Comparison of ENCODE assay signal across 21 cellular contexts in the genomic region with DNA sequence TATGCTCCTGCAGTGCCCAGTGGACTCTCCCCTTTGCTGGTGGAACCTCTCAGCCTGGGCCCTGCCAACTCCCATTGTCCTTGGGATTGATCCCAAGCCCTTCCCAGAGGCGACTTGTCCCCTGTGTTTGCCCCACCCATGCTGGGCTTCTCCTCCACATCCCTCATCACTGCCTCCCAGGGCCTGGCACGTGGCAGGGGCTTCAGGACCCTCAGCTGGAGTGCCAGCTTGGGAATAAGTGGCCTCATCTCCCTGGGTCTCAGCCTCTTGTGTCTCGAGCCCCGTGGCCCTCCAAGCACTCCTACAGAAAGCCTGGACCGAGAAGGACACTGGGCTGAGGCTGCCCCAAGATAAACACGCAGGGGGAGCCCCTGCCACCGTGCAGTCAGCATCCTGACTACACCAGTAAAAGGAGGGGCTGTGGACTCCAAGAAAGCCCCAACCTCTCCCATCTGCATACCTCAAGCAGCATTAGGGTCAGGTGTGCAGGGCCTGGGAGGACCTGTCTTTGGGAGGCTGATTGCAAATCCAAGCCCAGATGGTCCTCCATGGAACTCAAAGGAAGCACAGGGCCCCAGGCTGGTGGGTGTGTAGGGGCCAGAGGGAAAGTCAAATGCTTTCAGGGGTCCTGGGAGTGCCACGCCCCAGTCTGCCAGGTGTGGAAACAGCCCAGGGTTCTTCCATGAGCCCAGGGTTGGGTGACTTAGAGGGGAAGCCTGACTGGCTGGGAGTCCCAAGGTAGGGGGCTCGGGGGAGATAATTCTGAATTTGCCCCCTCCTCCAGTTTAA. TPM values are rescaled to one million over a fixed set of nuclear protein-coding genes. Genes with fewer than 3 reads are reported as not detected.
DNase-seq lines count a peak whose midpoint lies in the region; ATAC-seq and TF ChIP-seq lines count a peak whose summit lies in the region.
"Had no signal": no experiment of that assay in that cellular context is flagged by ENCODE, and none has a peak within 500 bp of the region (broad histone marks: within the 10 kb centered on the region; RNA-seq: fewer than 3 reads in every experiment).

No MANE protein-coding gene starts in this region.

- ATAC-seq in activated T-cell treated with anti-CD3 and anti-CD28 coated beads, Interleukin-2, amount 50 U/mL, for 72 hours (replicated peaks in 1 of 2): no peak
- ATAC-seq in sciatic nerve (no peak), GM18861 (IDR thresholded peaks at IDR 0.05; ENCODE audit: unreplicated experiment) (no peak)
- ATAC-seq: A549 had no signal

- H3K27ac ChIP-seq in Peyer's patch (no peak overlapping the region), colonic mucosa (no peak overlapping the region)
- H3K27ac ChIP-seq: A549, cardiac muscle cell, esophagus squamous epithelium, SK-N-MC had no signal

- H3K4me1 Mint-ChIP-seq in activated T-cell treated with anti-CD3 and anti-CD28 coated beads, Interleukin-2, amount 50 U/mL, for 72 hours (ENCODE audit: low read depth): no peaks in the 10 kb centered on the region

- peaks cover 0 to 4% (median 0%) of the 10 kb centered on the region in 4 donors for H3K9me3 ChIP-seq in Peyer's patch
- H3K9me3 ChIP-seq in colonic mucosa: no peaks in the 10 kb centered on the region
- H3K9me3 ChIP-seq: A549 had no signal

- H3K4me1 ChIP-seq in Peyer's patch (no peaks in the 10 kb centered on the region), colonic mucosa (no peaks in the 10 kb centered on the region)
- H3K4me1 ChIP-seq: A549, esophagus squamous epithelium had no signal

- peaks cover 0 to 7% of the 10 kb centered on the region in 2 donors for H3K9me3 Mint-ChIP-seq in activated T-cell treated with anti-CD3 and anti-CD28 coated beads, Interleukin-2, amount 50 U/mL, for 72 hours

- H3K27me3 ChIP-seq in Peyer's patch (no peaks in the 10 kb centered on the region), colonic mucosa (no peaks in the 10 kb centered on the region)

- no peaks in the 10 kb centered on the region for H3K36me3 ChIP-seq in Peyer's patch
- no peaks in the 10 kb centered on the region for H3K36me3 ChIP-seq in colonic mucosa
- H3K36me3 ChIP-seq: cardiac muscle cell, esophagus squamous epithelium had no signal

- intact Hi-C loops in colonic mucosa (cut with DNase I) (no loop called here), sciatic nerve (cut with DNase I) (no loop called here)

- H3K36me3 Mint-ChIP-seq in activated T-cell treated with anti-CD3 and anti-CD28 coated beads, Interleukin-2, amount 50 U/mL, for 72 hours (ENCODE audit: insufficient read depth in 2 of 2): peaks cover 0 to 3% of the 10 kb centered on the region in 2 donors

- H3K4me3 ChIP-seq in Peyer's patch (no peak overlapping the region), colonic mucosa (no peak overlapping the region)
- H3K4me3 ChIP-seq: A549, cardiac muscle cell, esophagus squamous epithelium, SK-N-MC, smooth muscle cell had no signal

- peak overlapping the region in 1 of 2 donors; percentile 29 for H3K4me3 Mint-ChIP-seq in activated T-cell treated with anti-CD3 and anti-CD28 coated beads, Interleukin-2, amount 50 U/mL, for 72 hours
- H3K4me3 Mint-ChIP-seq: activated T-helper 1 cell treated with anti-CD3 and anti-CD28 coated beads, Interleukin-12 subunit alpha, Interleukin-12 subunit beta, Interleukin-2, Interleukin-4 antibody, amounts not matched to agents 30 ng/mL and 10 ng/mL and 1 ng/mL, durations not matched to agents 14 hours and 24 hours and 36 hours had no signal

- TF ChIP-seq CTCF in Peyer's patch (IDR thresholded peaks at IDR 0.05): no peak
- TF ChIP-seq CTCF in colonic mucosa (IDR thresholded peaks at IDR 0.05): no peak

- TF ChIP-seq POLR2A in Peyer's patch (IDR thresholded peaks at IDR 0.05) (no peak), erythroblast (IDR thresholded peaks at IDR 0.05; ENCODE audit: low read length) (no peak)

- no peak overlapping the region for H3K9ac ChIP-seq in colonic mucosa (ENCODE audit: low read depth in 2 of 2, low read length in 2 of 2)

- H3K27me3 Mint-ChIP-seq in activated T-cell treated with anti-CD3 and anti-CD28 coated beads, Interleukin-2, amount 50 U/mL, for 72 hours (ENCODE audit: low read depth): peaks cover 2% of the 10 kb centered on the region

- no peak overlapping the region for H3K27ac Mint-ChIP-seq in activated T-cell treated with anti-CD3 and anti-CD28 coated beads, Interleukin-2, amount 50 U/mL, for 72 hours
- H3K27ac Mint-ChIP-seq: activated T-helper 1 cell treated with anti-CD3 and anti-CD28 coated beads, Interleukin-12 subunit alpha, Interleukin-12 subunit beta, Interleukin-2, Interleukin-4 antibody, amounts not matched to agents 30 ng/mL and 10 ng/mL and 1 ng/mL, durations not matched to agents 14 hours and 24 hours and 36 hours had no signal

- DNase-seq in activated T-cell treated with anti-CD3 and anti-CD28 coated beads, Interleukin-2, amount 50 U/mL, for 1 hour: peak; percentile 4
- no peak for DNase-seq in activated T-cell treated with anti-CD3 and anti-CD28 coated beads, Interleukin-2, amount 50 U/mL, for 72 hours
- DNase-seq in Peyer's patch: peak; percentile 11 to 35 (median 31)
- DNase-seq in colonic mucosa: peak; percentile 14
- peak; percentile 33 for DNase-seq in sciatic nerve (ENCODE audit: low spot score)
- no peak for DNase-seq in germinal center (ENCODE audit: low spot score)
- DNase-seq in erythroblast (lab: John Stamatoyannopoulos, UW): no peak
- DNase-seq: activated CD4-positive, alpha-beta T cell treated with anti-CD3 and anti-CD28 coated beads for 4 hours; C1 segment of cervical spinal cord; esophagus squamous epithelium; GF-D8; NCI-H1417; NCI-H69; OCI-M1; T1000 had no signal

RNA-seq across cellular contexts. Expression of a gene that starts 9.5 kb away (rescaled TPM):
- total RNA-seq in activated T-cell treated with anti-CD3 and anti-CD28 coated beads, Interleukin-2, amount 50 U/mL, for 72 hours: under 1 TPM; 0.56 to 0.89 TPM
- total RNA-seq in Peyer's patch: 1 to 10 TPM in 2 of 4 donors, under 1 TPM in 2; 0.35 to 3.5 (median 1.9) TPM
- total RNA-seq in colonic mucosa: 1 to 10 TPM; 1.2 to 2.5 TPM
- total RNA-seq in sciatic nerve: 22.8 TPM

Comparison
In these comparisons a context has a peak if more than half of its experiments do, and no peak if none do; other contexts are left out.
1. DNase-seq: peak in activated T-cell treated with anti-CD3 and anti-CD28 coated beads, Interleukin-2, amount 50 U/mL, for 1 hour (single experiment), Peyer's patch (3 of 3), colonic mucosa (single experiment) and sciatic nerve (single experiment); none in activated T-cell treated with anti-CD3 and anti-CD28 coated beads, Interleukin-2, amount 50 U/mL, for 72 hours (0 of 2), germinal center (single experiment) and erythroblast (0 of 2).